In genomic region chr3:128760027-128760426, GRCh38 we compare ENCODE assay signal across 23 cellular contexts. TPM values are rescaled to one million over a fixed set of nuclear protein-coding genes. Genes with fewer than 3 reads are reported as not detected.
DNase-seq lines count a peak whose midpoint lies in the region; ATAC-seq and TF ChIP-seq lines count a peak whose summit lies in the region.
"Had no signal": no experiment of that assay in that cellular context is flagged by ENCODE, and none has a peak within 500 bp of the region (broad histone marks: within the 10 kb centered on the region; RNA-seq: fewer than 3 reads in every experiment).

No MANE protein-coding gene starts in this region.

- CTCF ChIA-PET in MCF 10A (lab: Yijun Ruan, JAX) (interaction anchor here (0.6 to 0.9 kb wide), 2 partner anchors 35 to 81 kb away, joined by 3 read pairs; no protein-coding TSS in a partner anchor), mammary epithelial cell (lab: Charles Lee; ENCODE audit: low non-redundant PET) (no interaction called here), Calu3 (lab: Charles Lee) (interaction anchor here (1.2 to 1.5 kb wide), 2 partner anchors 80 to 115 kb away, joined by 3 to 11 read pairs; no protein-coding TSS in a partner anchor)

- H3K27me3 Mint-ChIP-seq in MCF 10A (ENCODE audit: insufficient read depth, unreplicated experiment) (no peaks in the 10 kb centered on the region), Calu3 (ENCODE audit: unreplicated experiment) (no peaks in the 10 kb centered on the region)
- H3K27me3 Mint-ChIP-seq: activated naive CD4-positive, alpha-beta T cell treated with anti-CD3 and anti-CD28 coated beads, Interleukin-2, amount 10 ng/mL, durations not matched to agents 7 days and 5 days; memory B cell had no signal

- no peak overlapping the region for H3K9ac ChIP-seq in mammary epithelial cell (ENCODE audit: insufficient read depth, low read length)
- H3K9ac ChIP-seq: parathyroid adenoma had no signal

- H2AFZ ChIP-seq in mammary epithelial cell (ENCODE audit: low read depth, low read length), result no peak overlapping the region
- H2AFZ ChIP-seq: parathyroid adenoma had no signal

- no peaks in the 10 kb centered on the region for H3K9me3 ChIP-seq in mammary epithelial cell (replicated peaks; ENCODE audit: insufficient read depth, low read length)
- no peaks in the 10 kb centered on the region for H3K9me3 ChIP-seq in neutrophil
- no peaks in the 10 kb centered on the region for H3K9me3 ChIP-seq in upper lobe of right lung
- H3K9me3 ChIP-seq: A549, BE2C, sigmoid colon, thoracic aorta had no signal

- H3K9me3 Mint-ChIP-seq in MCF 10A (ENCODE audit: unreplicated experiment) (no peaks in the 10 kb centered on the region), Calu3 (ENCODE audit: low read depth, unreplicated experiment) (no peaks in the 10 kb centered on the region)
- H3K9me3 Mint-ChIP-seq: activated naive CD4-positive, alpha-beta T cell treated with anti-CD3 and anti-CD28 coated beads, Interleukin-2, amount 10 ng/mL, durations not matched to agents 7 days and 5 days; memory B cell had no signal

- 96% methylated on average over 5 of the region's 5 CpGs for WGBS in mammary epithelial cell (ENCODE audit: low coverage, missing lambda C conversion rate)

- peak overlapping the region; percentile 0 for H3K27ac Mint-ChIP-seq in MCF 10A (ENCODE audit: low read depth, unreplicated experiment)
- no peak overlapping the region for H3K27ac Mint-ChIP-seq in Calu3 (ENCODE audit: unreplicated experiment)
- H3K27ac Mint-ChIP-seq: activated naive CD4-positive, alpha-beta T cell treated with anti-CD3 and anti-CD28 coated beads, Interleukin-2, amount 10 ng/mL, durations not matched to agents 7 days and 5 days had no signal

- BruUV-seq in MCF 10A (replicated peaks; lab: Mats Ljungman, UMichigan) (no TSS peak), mammary epithelial cell (replicated peaks; lab: Mats Ljungman, UMichigan) (no TSS peak), Calu3 (replicated peaks; lab: Mats Ljungman, UMichigan) (no TSS peak)

- no peak overlapping the region for H3K4me3 ChIP-seq in mammary epithelial cell (replicated peaks in 1 of 3; ENCODE audit: insufficient read depth in 1 of 3, low read depth in 2 of 3, low read length in 3 of 3)
- H3K4me3 ChIP-seq in neutrophil (ENCODE audit: low read depth in 1 of 2, low read length in 1 of 2), result peak overlapping the region; percentile 45 to 57
- H3K4me3 ChIP-seq in upper lobe of right lung, result no peak overlapping the region
- H3K4me3 ChIP-seq: A549, sigmoid colon, thoracic aorta had no signal

- H3K27me3 ChIP-seq in mammary epithelial cell (ENCODE audit: insufficient read depth, low read length), result no peaks in the 10 kb centered on the region
- H3K27me3 ChIP-seq in neutrophil, result no peaks in the 10 kb centered on the region
- no peaks in the 10 kb centered on the region for H3K27me3 ChIP-seq in upper lobe of right lung
- H3K27me3 ChIP-seq: BE2C, foreskin keratinocyte, sigmoid colon had no signal

- ATAC-seq in left lobe of liver (peak; percentile 51), upper lobe of right lung (no peak)
- ATAC-seq: A549, foreskin keratinocyte had no signal

- dilution Hi-C loops in mammary epithelial cell (cut with HindIII; ENCODE audit: low sequenced_read_pairs), result no loop called here

- H3K4me1 ChIP-seq in mammary epithelial cell (ENCODE audit: insufficient read depth, low read length) (no peaks in the 10 kb centered on the region), neutrophil (ENCODE audit: control insufficient read depth in 1 of 2, insufficient read depth in 1 of 2, low read depth in 1 of 2, low read length in 1 of 2) (peaks cover 82 to 89% of the 10 kb centered on the region in 2 experiments), upper lobe of right lung (peaks cover 50% of the 10 kb centered on the region)
- H3K4me1 ChIP-seq: A549, foreskin keratinocyte had no signal

- H3K36me3 ChIP-seq in mammary epithelial cell (ENCODE audit: insufficient read depth, low read length) (peaks cover 2% of the 10 kb centered on the region), neutrophil (peaks cover 8% of the 10 kb centered on the region), upper lobe of right lung (peaks cover 7% of the 10 kb centered on the region)
- H3K36me3 ChIP-seq: thoracic aorta had no signal

- H3K4me1 Mint-ChIP-seq in MCF 10A (ENCODE audit: insufficient read depth, unreplicated experiment), result peaks cover 18% of the 10 kb centered on the region
- peaks cover 18% of the 10 kb centered on the region for H3K4me1 Mint-ChIP-seq in Calu3 (ENCODE audit: low read depth, unreplicated experiment)

- peaks cover 15% of the 10 kb centered on the region for H4K20me1 ChIP-seq in mammary epithelial cell (ENCODE audit: insufficient read depth, low read length)

- H3K4me3 Mint-ChIP-seq in MCF 10A (ENCODE audit: unreplicated experiment) (no peak overlapping the region), Calu3 (ENCODE audit: low read depth, unreplicated experiment) (no peak overlapping the region)
- H3K4me3 Mint-ChIP-seq: activated naive CD4-positive, alpha-beta T cell treated with anti-CD3 and anti-CD28 coated beads, Interleukin-2, amount 10 ng/mL, durations not matched to agents 7 days and 5 days; memory B cell; nephron had no signal

- in situ Hi-C loops in mammary epithelial cell (cut with MboI; ENCODE audit: low sequenced_read_pairs in 2 of 2), result no loop called here

- POLR2A ChIA-PET in MCF 10A (lab: Yijun Ruan, JAX), result interaction anchor here (0.6 to 1.3 kb wide), 4 partner anchors 11 to 101 kb away, joined by 3 to 5 read pairs (median 4); no protein-coding TSS in a partner anchor

- H3K79me2 ChIP-seq in mammary epithelial cell (ENCODE audit: insufficient read depth, low read length), result peaks cover 97% of the 10 kb centered on the region

- no peak overlapping the region for H3K4me2 ChIP-seq in mammary epithelial cell (ENCODE audit: insufficient read depth, low read depth, low read length)
- H3K4me2 ChIP-seq: A549 had no signal

- H3K36me3 Mint-ChIP-seq in MCF 10A (ENCODE audit: insufficient read depth, unreplicated experiment), result peaks cover 7% of the 10 kb centered on the region
- peaks cover 8% of the 10 kb centered on the region for H3K36me3 Mint-ChIP-seq in Calu3 (ENCODE audit: insufficient read depth, unreplicated experiment)

- TF ChIP-seq CTCF in MCF 10A (IDR thresholded peaks at IDR 0.05; ENCODE audit: unreplicated experiment) (no peak), mammary epithelial cell (conservative IDR thresholded peaks at IDR 0.05 in 1 of 2, IDR thresholded peaks at IDR 0.05 in 1 of 2; ENCODE audit: extremely low read depth in 1 of 2, insufficient read depth in 1 of 2, low read depth in 1 of 2, low read length in 2 of 2) (no peak), neutrophil (IDR thresholded peaks at IDR 0.05) (no peak), upper lobe of right lung (IDR thresholded peaks at IDR 0.05) (no peak), Calu3 (IDR thresholded peaks at IDR 0.05; ENCODE audit: unreplicated experiment) (no peak)

- H3K27ac ChIP-seq in mammary epithelial cell (ENCODE audit: insufficient read depth, low read depth, low read length), result no peak overlapping the region
- peak overlapping the region; percentile 85 for H3K27ac ChIP-seq in neutrophil
- peak overlapping the region; percentile 43 for H3K27ac ChIP-seq in upper lobe of right lung
- H3K27ac ChIP-seq: A549, foreskin keratinocyte, parathyroid adenoma, thoracic aorta had no signal

- DNase-seq in MCF 10A (ENCODE audit: unreplicated experiment), result no peak
- no peak for DNase-seq in mammary epithelial cell
- DNase-seq in left lobe of liver (ENCODE audit: low spot score), result no peak
- no peak for DNase-seq in upper lobe of right lung
- DNase-seq in T-helper 1 cell, result no peak
- DNase-seq in Calu3, result no peak
- DNase-seq in RKO (ENCODE audit: low spot score), result no peak
- DNase-seq: activated naive CD4-positive, alpha-beta T cell treated with anti-CD3 and anti-CD28 coated beads, Interleukin-2, amount 10 ng/mL, durations not matched to agents 7 days and 5 days; activated T-cell treated with anti-CD3 and anti-CD28 coated beads, Interleukin-2, amount 50 U/mL, for 48 hours; aorta; BE2C; foreskin keratinocyte; NCI-H1092; NCI-H187 treated with DMSO at 0.1 percent for 48 hours; NCI-H748 treated with DMSO at 0.1 percent for 48 hours; sigmoid colon; SW 1271 had no signal

- intact Hi-C loops in MCF 10A (cut with micrococcal nuclease), result no loop called here
- intact Hi-C loops in mammary epithelial cell (cut with micrococcal nuclease), result no loop called here
- intact Hi-C loops in upper lobe of right lung (cut with DNase I), result no loop called here
- intact Hi-C loops in Calu3 (cut with micrococcal nuclease; ENCODE audit: unreplicated experiment), result no loop called here

RNA-seq across cellular contexts. Expression of gene RAB7A, which starts 34.0 kb away (rescaled TPM):
- total RNA-seq in MCF 10A (2022) (172 and 221 TPM in 2 replicates), mammary epithelial cell (100 to 1,000 TPM in 1 of 2 donors, 10 to 100 TPM in 1; 76.7 to 352 TPM), left lobe of liver (103 TPM), upper lobe of right lung (306 TPM), Calu3 (2022) (491 and 522 TPM in 2 replicates)
- 353 TPM for polyA plus RNA-seq in mammary epithelial cell
- polyA minus RNA-seq in mammary epithelial cell, result 404 TPM

Comparison
In these comparisons a context has a peak if more than half of its experiments do, and no peak if none do; other contexts are left out.
1. H3K4me3 ChIP-seq: peak in neutrophil (2 of 2); none in mammary epithelial cell (0 of 3) and upper lobe of right lung (single experiment).